In the genomic region with DNA sequence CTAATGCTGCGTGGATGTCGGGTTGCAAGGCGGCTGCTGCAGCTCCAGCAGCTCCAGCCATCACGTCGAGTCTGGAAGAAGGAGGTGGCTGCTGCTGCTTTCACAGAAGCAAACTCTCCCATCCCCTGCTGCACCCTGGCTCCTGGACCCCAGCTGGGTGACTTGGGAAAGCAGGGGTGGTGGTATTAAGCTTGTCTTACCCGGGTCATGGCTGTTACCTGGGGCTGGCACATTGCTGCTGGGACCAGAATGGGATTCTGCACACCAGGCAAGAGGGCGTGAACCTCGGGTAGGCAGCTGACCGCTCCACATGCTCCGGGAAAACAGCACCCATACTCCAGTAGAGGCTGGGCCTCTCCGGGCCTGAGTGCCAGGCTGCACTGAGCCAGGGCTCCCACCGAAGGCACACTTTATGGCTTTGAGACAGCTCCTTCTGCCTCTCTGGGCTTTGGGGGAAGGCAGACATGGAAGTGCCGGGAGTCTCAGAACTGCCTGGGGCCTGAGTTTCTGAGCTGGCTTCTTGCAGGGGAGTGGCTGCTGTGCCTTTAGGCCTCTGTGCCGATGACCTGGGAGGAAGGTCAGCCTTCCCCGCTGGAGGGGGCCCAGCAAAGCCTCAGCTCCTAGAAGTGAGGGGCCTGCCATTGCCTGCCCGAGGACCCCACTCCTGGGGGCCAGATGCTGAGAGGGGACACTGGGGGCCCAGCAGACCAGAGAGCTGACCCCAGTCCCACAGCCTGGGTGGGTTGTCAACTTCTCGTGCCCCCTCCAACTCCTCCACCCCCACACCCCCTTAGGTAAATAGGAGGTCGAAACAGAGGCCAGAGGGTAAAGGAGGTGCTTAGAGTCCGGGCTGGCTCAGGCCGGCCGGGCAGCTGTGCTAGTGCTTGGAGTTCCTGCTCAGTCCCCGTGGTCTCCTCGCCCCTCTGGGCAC, we compare ENCODE assay signal across 14 cellular contexts. TPM values are rescaled to one million over a fixed set of nuclear protein-coding genes. Genes with fewer than 3 reads are reported as not detected.
A peak's percentile ranks its signal among the peaks of the same experiment; 100 is the strongest.
DNase-seq lines count a peak whose midpoint lies in the region; TF ChIP-seq lines count a peak whose summit lies in the region.
"Had no signal": no experiment of that assay in that cellular context is flagged by ENCODE, and none has a peak within 500 bp of the region (broad histone marks: within the 10 kb centered on the region; RNA-seq: fewer than 3 reads in every experiment).

No MANE protein-coding gene starts in this region.

- no peaks in the 10 kb centered on the region for H3K36me3 ChIP-seq in thyroid gland

- TF ChIP-seq CTCF in VCaP (conservative IDR thresholded peaks at IDR 0.05) (no peak), thyroid gland (IDR thresholded peaks at IDR 0.05) (no peak)

- intact Hi-C loops in thyroid gland (cut with DNase I) = no loop called here

- no peaks in the 10 kb centered on the region for H3K27me3 ChIP-seq in thyroid gland

- H3K4me3 ChIP-seq in thyroid gland (replicated peaks in 1 of 3) = no peak overlapping the region

- peaks cover 46 to 60% of the 10 kb centered on the region in 2 donors for H3K4me1 ChIP-seq in thyroid gland

- DNase-seq in DMS53 (lab: John Stamatoyannopoulos, UW) = peak; percentile 40
- DNase-seq in DMS53 treated with DMSO at 0.1 percent for 48 hours (lab: John Stamatoyannopoulos, UW; ENCODE audit: unreplicated experiment) = no peak
- DNase-seq in medulla oblongata (ENCODE audit: extremely low spot score) = peak; percentile 15
- no peak for DNase-seq in thyroid gland
- DNase-seq in epidermal melanocyte (ENCODE audit: insufficient read length, low spot score) = no peak
- no peak for DNase-seq in amygdala (lab: John Stamatoyannopoulos, UW)
- no peak for DNase-seq in NCI-H524 treated with DMSO at 0.1 percent for 48 hours (lab: John Stamatoyannopoulos, UW)
- DNase-seq: activated CD4-positive, alpha-beta T cell treated with anti-CD3 and anti-CD28 coated beads, Interleukin-2, amount 50 U/mL, for 1 hour; activated naive CD4-positive, alpha-beta T cell treated with anti-CD3 and anti-CD28 coated beads, Interleukin-2, amount 10 ng/mL, durations not matched to agents 7 days and 5 days; EL; NCI-H510A treated with DMSO at 0.1 percent for 48 hours; stimulated activated CD4-positive, alpha-beta T cell treated with anti-CD3 and anti-CD28 coated beads, Interleukin-1b, Interleukin-23, amount 100 ng/mL, for 48 hours had no signal

- TF ChIP-seq POLR2A in thyroid gland (IDR thresholded peaks at IDR 0.05) = no peak

- WGBS in thyroid gland, 2 donors = 73 to 90% methylated on average over 16 to 18 of the region's 23 CpGs

- H3K27ac ChIP-seq in VCaP (peak overlapping the region; percentile 80), thyroid gland (peak overlapping the region in 2 of 3 donors; percentile 45 to 64)

- no peaks in the 10 kb centered on the region for H3K9me3 ChIP-seq in thyroid gland

RNA-seq across cellular contexts. Expression of gene SMIM1, which starts 1.3 kb away (rescaled TPM):
- 10 to 100 TPM in 1 of 4 donors, 1 to 10 TPM in 3; 8.6 to 20.2 (median 9.7) TPM for total RNA-seq in thyroid gland
- total RNA-seq: A172 had no signal

RNA-seq across cellular contexts. Expression of gene CCDC27, which starts 21.6 kb away (rescaled TPM):
- total RNA-seq in thyroid gland = under 1 TPM in 1 of 4 donors, not detected in 3; 0.13 TPM
- total RNA-seq: A172 had no signal

RNA-seq across cellular contexts. Expression of gene LRRC47, which starts 22.5 kb away (rescaled TPM):
- 10 to 100 TPM; 38.7 to 45.2 (median 43.7) TPM for total RNA-seq in thyroid gland

Comparison
In these comparisons a context has a peak if more than half of its experiments do, and no peak if none do; other contexts are left out.
1. DNase-seq: peak in DMS53 (single experiment) and medulla oblongata (single experiment); none in DMS53 treated with DMSO at 0.1 percent for 48 hours (single experiment), thyroid gland (0 of 2), epidermal melanocyte (single experiment), amygdala (0 of 56) and NCI-H524 treated with DMSO at 0.1 percent for 48 hours (single experiment).